Comparison of ENCODE assay signal across 17 cellular contexts in genomic region chr4:119765951-119766350, GRCh38.
A peak's percentile ranks its signal among the peaks of the same experiment; 100 is the strongest.
DNase-seq lines count a peak whose midpoint lies in the region; ATAC-seq lines count a peak whose summit lies in the region.
"Had no signal": no experiment of that assay in that cellular context is flagged by ENCODE, and none has a peak within 500 bp of the region (broad histone marks: within the 10 kb centered on the region; RNA-seq: fewer than 3 reads in every experiment).

No MANE protein-coding gene starts in this region.

- H2BK12ac ChIP-seq in mesenchymal stem cell (ENCODE audit: low read length in 2 of 2) = no peak overlapping the region

- H3K9me2 ChIP-seq in Karpas-422 (replicated peaks; ENCODE audit: insufficient read depth, low read length) = no peaks in the 10 kb centered on the region

- H4K8ac ChIP-seq in mesenchymal stem cell (ENCODE audit: low read length) = no peak overlapping the region

- H2AFZ ChIP-seq in Karpas-422 (ENCODE audit: low read length) (no peak overlapping the region), mesenchymal stem cell (ENCODE audit: low read depth, low read length) (no peak overlapping the region)
- H2AFZ ChIP-seq: GM23248 had no signal

- 80% methylated on average over 1 of the region's 1 CpG for WGBS in mesenchymal stem cell

- no peaks in the 10 kb centered on the region for H4K20me1 ChIP-seq in Karpas-422 (ENCODE audit: insufficient read depth, low read depth, low read length)
- H4K20me1 ChIP-seq: BLaER1 had no signal

- H3K4ac ChIP-seq in mesenchymal stem cell (ENCODE audit: low read depth in 1 of 2, low read length in 2 of 2) = no peak overlapping the region

- no peak overlapping the region for H2AK5ac ChIP-seq in mesenchymal stem cell (ENCODE audit: low read length, severe bottlenecking)

- H2BK120ac ChIP-seq in mesenchymal stem cell (ENCODE audit: low read depth, low read length) = no peak overlapping the region

- H2BK15ac ChIP-seq in mesenchymal stem cell (ENCODE audit: low read depth, poor library complexity, severe bottlenecking) = no peak overlapping the region

- no peak overlapping the region for H3K18ac ChIP-seq in mesenchymal stem cell (ENCODE audit: low read depth in 1 of 2, low read length in 2 of 2)

- H3K4me2 ChIP-seq in Karpas-422 (ENCODE audit: low read depth, low read length, poor library complexity, severe bottlenecking) (no peak overlapping the region), mesenchymal stem cell (ENCODE audit: low read length, poor library complexity, severe bottlenecking) (no peak overlapping the region)
- H3K4me2 ChIP-seq: BLaER1 had no signal

- H3K79me1 ChIP-seq in mesenchymal stem cell (replicated peaks; ENCODE audit: low read length, poor library complexity, severe bottlenecking) = no peaks in the 10 kb centered on the region

- H4K91ac ChIP-seq in mesenchymal stem cell (ENCODE audit: low read length) = no peak overlapping the region

- no peak for ATAC-seq in GM21786 (IDR thresholded peaks at IDR 0.05; ENCODE audit: unreplicated experiment)
- ATAC-seq in GM18858 (IDR thresholded peaks at IDR 0.05; ENCODE audit: unreplicated experiment) = no peak
- ATAC-seq: CD8-positive, alpha-beta T cell had no signal

- H3K4me1 ChIP-seq in Karpas-422 (ENCODE audit: low read length) = no peaks in the 10 kb centered on the region
- no peaks in the 10 kb centered on the region for H3K4me1 ChIP-seq in mesenchymal stem cell (ENCODE audit: control insufficient read depth, insufficient read depth, low read depth, low read length)
- H3K4me1 ChIP-seq: BLaER1, Caco-2 had no signal

- no peak overlapping the region for H3K14ac ChIP-seq in mesenchymal stem cell (ENCODE audit: low read length in 2 of 2)

- no peaks in the 10 kb centered on the region for H3K9me3 ChIP-seq in Karpas-422 (ENCODE audit: low read length)
- no peaks in the 10 kb centered on the region for H3K9me3 ChIP-seq in mesenchymal stem cell (ENCODE audit: control insufficient read depth, low read length)
- H3K9me3 ChIP-seq: BLaER1, Caco-2 had no signal

- DNase-seq in Karpas-422 (peak; percentile 15), fibroblast of gingiva (ENCODE audit: low read depth) (peak; percentile 13), mesenchymal stem cell (peak; percentile 12), NCI-H1930 (lab: John Stamatoyannopoulos, UW) (no peak)
- DNase-seq: Caco-2; CD4-positive, CD25-positive, alpha-beta regulatory T cell; CD8-positive, alpha-beta T cell; DMS153; DND-41; GM23248; H7; HCEC 1CT had no signal

- no peak overlapping the region for H3K23ac ChIP-seq in mesenchymal stem cell (ENCODE audit: low read length in 2 of 2)

- no peak overlapping the region for H3K4me3 ChIP-seq in Karpas-422 (ENCODE audit: low read length)
- no peak overlapping the region for H3K4me3 ChIP-seq in mesenchymal stem cell (ENCODE audit: insufficient read depth in 1 of 2, low read depth in 1 of 2, low read length in 2 of 2)
- H3K4me3 ChIP-seq: BLaER1, GM23248 had no signal

- H3K27ac ChIP-seq in Karpas-422 (ENCODE audit: low read length) (no peak overlapping the region), mesenchymal stem cell (ENCODE audit: low read length, poor library complexity, severe bottlenecking) (no peak overlapping the region)
- H3K27ac ChIP-seq: 22Rv1, BLaER1, C4-2B, GM23248 had no signal

- H3K79me2 ChIP-seq in Karpas-422 (ENCODE audit: low read length) = no peaks in the 10 kb centered on the region

- no peak overlapping the region for H3K9ac ChIP-seq in Karpas-422 (ENCODE audit: low read length)
- no peak overlapping the region for H3K9ac ChIP-seq in mesenchymal stem cell (ENCODE audit: low read length)
- H3K9ac ChIP-seq: BLaER1, GM23248 had no signal

- H3K27me3 ChIP-seq in Karpas-422 (ENCODE audit: low read length) (no peaks in the 10 kb centered on the region), mesenchymal stem cell (ENCODE audit: control insufficient read depth in 1 of 2, insufficient read depth in 1 of 2, low read length in 2 of 2) (no peaks in the 10 kb centered on the region)
- H3K27me3 ChIP-seq: BLaER1 had no signal

- H3K36me3 ChIP-seq in Karpas-422 (ENCODE audit: insufficient read depth, low read length) = no peaks in the 10 kb centered on the region
- H3K36me3 ChIP-seq in mesenchymal stem cell (ENCODE audit: control insufficient read depth in 1 of 2, insufficient read depth in 2 of 2, low read depth in 1 of 2, low read length in 2 of 2) = no peaks in the 10 kb centered on the region
- H3K36me3 ChIP-seq: BLaER1 had no signal

- H2BK5ac ChIP-seq in mesenchymal stem cell (ENCODE audit: low read depth, low read length, poor library complexity, severe bottlenecking) = no peak overlapping the region

Comparison
In these comparisons a context has a peak if more than half of its experiments do, and no peak if none do; other contexts are left out.
1. DNase-seq: peak in Karpas-422 (single experiment), fibroblast of gingiva (single experiment) and mesenchymal stem cell (single experiment); none in NCI-H1930 (0 of 2).